In genomic region chr18:8084160-8084559, GRCh38 we compare ENCODE assay signal across 9 cellular contexts.
A peak's percentile ranks its signal among the peaks of the same experiment; 100 is the strongest.
DNase-seq lines count a peak whose midpoint lies in the region; ATAC-seq and TF ChIP-seq lines count a peak whose summit lies in the region.
"Had no signal": no experiment of that assay in that cellular context is flagged by ENCODE, and none has a peak within 500 bp of the region (broad histone marks: within the 10 kb centered on the region; RNA-seq: fewer than 3 reads in every experiment).

No MANE protein-coding gene starts in this region.

- no peak overlapping the region for H3K9ac ChIP-seq in fibroblast of lung (ENCODE audit: insufficient read depth, low read length)

- no peaks in the 10 kb centered on the region for H3K27me3 Mint-ChIP-seq in activated CD4-positive, alpha-beta T cell treated with anti-CD3 and anti-CD28 coated beads for 36 hours
- no peaks in the 10 kb centered on the region for H3K27me3 Mint-ChIP-seq in activated CD4-positive, alpha-beta T cell treated with anti-CD3 and anti-CD28 coated beads, Interleukin-2, amount 10 ng/mL, durations not matched to agents 7 days and 5 days
- H3K27me3 Mint-ChIP-seq in osteocyte (ENCODE audit: unreplicated experiment) = no peaks in the 10 kb centered on the region
- H3K27me3 Mint-ChIP-seq: activated naive CD8-positive, alpha-beta T cell treated with anti-CD3 and anti-CD28 coated beads, Interleukin-2, amount 10 ng/mL, durations not matched to agents 7 days and 5 days had no signal

- H3K4me3 Mint-ChIP-seq in activated CD4-positive, alpha-beta T cell treated with anti-CD3 and anti-CD28 coated beads for 36 hours = no peak overlapping the region
- H3K4me3 Mint-ChIP-seq in activated CD4-positive, alpha-beta T cell treated with anti-CD3 and anti-CD28 coated beads, Interleukin-2, amount 10 ng/mL, durations not matched to agents 7 days and 5 days = no peak overlapping the region
- H3K4me3 Mint-ChIP-seq in osteocyte (ENCODE audit: unreplicated experiment) = no peak overlapping the region
- H3K4me3 Mint-ChIP-seq: activated naive CD8-positive, alpha-beta T cell treated with anti-CD3 and anti-CD28 coated beads, Interleukin-2, amount 10 ng/mL, durations not matched to agents 7 days and 5 days had no signal

- peak; percentile 35 to 73 for TF ChIP-seq CTCF in fibroblast of lung (conservative IDR thresholded peaks at IDR 0.05 in 1 of 2, IDR thresholded peaks at IDR 0.05 in 1 of 2; ENCODE audit: low read depth in 1 of 2, low read length in 2 of 2)
- peak; percentile 48 for TF ChIP-seq CTCF in osteocyte (IDR thresholded peaks at IDR 0.05)

- H3K4me1 ChIP-seq in fibroblast of lung (ENCODE audit: control insufficient read depth, extremely low read depth, insufficient read depth, low read length) = no peaks in the 10 kb centered on the region

- ATAC-seq in activated CD4-positive, alpha-beta T cell treated with anti-CD3 and anti-CD28 coated beads for 36 hours = no peak
- ATAC-seq in GM18502 (IDR thresholded peaks at IDR 0.05; ENCODE audit: poor library complexity, unreplicated experiment) = no peak
- ATAC-seq in GM19452 (IDR thresholded peaks at IDR 0.05; ENCODE audit: unreplicated experiment) = no peak

- no peak overlapping the region for H3K4me2 ChIP-seq in fibroblast of lung (ENCODE audit: extremely low read depth, insufficient read depth, low read length)

- no peak overlapping the region for H3K27ac ChIP-seq in fibroblast of lung (ENCODE audit: insufficient read depth, low read length)

- no peaks in the 10 kb centered on the region for H3K27me3 ChIP-seq in fibroblast of lung (ENCODE audit: control insufficient read depth, insufficient read depth, low read length)

- no peak overlapping the region for H3K27ac Mint-ChIP-seq in activated CD4-positive, alpha-beta T cell treated with anti-CD3 and anti-CD28 coated beads for 36 hours
- H3K27ac Mint-ChIP-seq in activated CD4-positive, alpha-beta T cell treated with anti-CD3 and anti-CD28 coated beads, Interleukin-2, amount 10 ng/mL, durations not matched to agents 7 days and 5 days = no peak overlapping the region
- no peak overlapping the region for H3K27ac Mint-ChIP-seq in osteocyte (ENCODE audit: unreplicated experiment)
- H3K27ac Mint-ChIP-seq: activated naive CD8-positive, alpha-beta T cell treated with anti-CD3 and anti-CD28 coated beads, Interleukin-2, amount 10 ng/mL, durations not matched to agents 7 days and 5 days had no signal

- POLR2A ChIA-PET in activated CD4-positive, alpha-beta T cell treated with anti-CD3 and anti-CD28 coated beads for 36 hours (lab: Charles Lee) = no interaction called here
- POLR2A ChIA-PET in activated CD4-positive, alpha-beta T cell treated with anti-CD3 and anti-CD28 coated beads, Interleukin-2, amount 10 ng/mL, durations not matched to agents 7 days and 5 days (lab: Charles Lee) = no interaction called here

- H3K36me3 ChIP-seq in fibroblast of lung (ENCODE audit: control insufficient read depth, insufficient read depth, low read length) = no peaks in the 10 kb centered on the region

- no peaks in the 10 kb centered on the region for H4K20me1 ChIP-seq in fibroblast of lung (ENCODE audit: control insufficient read depth, extremely low read depth, insufficient read depth, low read length)

- no peaks in the 10 kb centered on the region for H3K4me1 Mint-ChIP-seq in activated CD4-positive, alpha-beta T cell treated with anti-CD3 and anti-CD28 coated beads for 36 hours
- no peaks in the 10 kb centered on the region for H3K4me1 Mint-ChIP-seq in activated CD4-positive, alpha-beta T cell treated with anti-CD3 and anti-CD28 coated beads, Interleukin-2, amount 10 ng/mL, durations not matched to agents 7 days and 5 days
- H3K4me1 Mint-ChIP-seq in osteocyte (ENCODE audit: unreplicated experiment) = peaks cover 6% of the 10 kb centered on the region
- H3K4me1 Mint-ChIP-seq: activated naive CD8-positive, alpha-beta T cell treated with anti-CD3 and anti-CD28 coated beads, Interleukin-2, amount 10 ng/mL, durations not matched to agents 7 days and 5 days had no signal

- peak; percentile 16 for DNase-seq in activated CD4-positive, alpha-beta T cell treated with anti-CD3 and anti-CD28 coated beads for 36 hours
- no peak for DNase-seq in activated CD4-positive, alpha-beta T cell treated with anti-CD3 and anti-CD28 coated beads, Interleukin-2, amount 10 ng/mL, durations not matched to agents 7 days and 5 days
- DNase-seq in NCI-H748 treated with DMSO at 0.1 percent for 48 hours (lab: John Stamatoyannopoulos, UW) (peak; percentile 83), fibroblast of lung (ENCODE audit: low read depth in 2 of 2) (peak; percentile 42 to 65), osteocyte (ENCODE audit: extremely low spot score, unreplicated experiment) (no peak), NCI-H128 (lab: John Stamatoyannopoulos, UW; ENCODE audit: unreplicated experiment) (no peak)
- DNase-seq: activated naive CD8-positive, alpha-beta T cell treated with anti-CD3 and anti-CD28 coated beads, Interleukin-2, amount 10 ng/mL, durations not matched to agents 7 days and 5 days had no signal

- H3K9me3 Mint-ChIP-seq in activated CD4-positive, alpha-beta T cell treated with anti-CD3 and anti-CD28 coated beads for 36 hours (ENCODE audit: low read depth) = no peaks in the 10 kb centered on the region
- no peaks in the 10 kb centered on the region for H3K9me3 Mint-ChIP-seq in activated CD4-positive, alpha-beta T cell treated with anti-CD3 and anti-CD28 coated beads, Interleukin-2, amount 10 ng/mL, durations not matched to agents 7 days and 5 days
- H3K9me3 Mint-ChIP-seq in osteocyte (ENCODE audit: unreplicated experiment) = no peaks in the 10 kb centered on the region

- intact Hi-C loops in activated CD4-positive, alpha-beta T cell treated with anti-CD3 and anti-CD28 coated beads for 36 hours (cut with DNase I, micrococcal nuclease) = no loop called here

- no peak overlapping the region for H2AFZ ChIP-seq in fibroblast of lung (ENCODE audit: low read length)

- no peak overlapping the region for H3K4me3 ChIP-seq in fibroblast of lung (replicated peaks in 1 of 4; ENCODE audit: control extremely low read depth in 1 of 4, insufficient read depth in 1 of 4, low read depth in 3 of 4, low read length in 4 of 4)

- CTCF ChIA-PET in activated CD4-positive, alpha-beta T cell treated with anti-CD3 and anti-CD28 coated beads for 36 hours (lab: Charles Lee) = no interaction called here
- CTCF ChIA-PET in activated CD4-positive, alpha-beta T cell treated with anti-CD3 and anti-CD28 coated beads, Interleukin-2, amount 10 ng/mL, durations not matched to agents 7 days and 5 days (lab: Charles Lee) = no interaction called here

- no peaks in the 10 kb centered on the region for H3K36me3 Mint-ChIP-seq in activated CD4-positive, alpha-beta T cell treated with anti-CD3 and anti-CD28 coated beads for 36 hours (ENCODE audit: low read depth)
- no peaks in the 10 kb centered on the region for H3K36me3 Mint-ChIP-seq in activated CD4-positive, alpha-beta T cell treated with anti-CD3 and anti-CD28 coated beads, Interleukin-2, amount 10 ng/mL, durations not matched to agents 7 days and 5 days (ENCODE audit: low read depth)
- peaks cover 33% of the 10 kb centered on the region for H3K36me3 Mint-ChIP-seq in osteocyte (ENCODE audit: unreplicated experiment)
- H3K36me3 Mint-ChIP-seq: activated naive CD8-positive, alpha-beta T cell treated with anti-CD3 and anti-CD28 coated beads, Interleukin-2, amount 10 ng/mL, durations not matched to agents 7 days and 5 days had no signal

- no peaks in the 10 kb centered on the region for H3K79me2 ChIP-seq in fibroblast of lung (ENCODE audit: control insufficient read depth, insufficient read depth, low read length)

- H3K9me3 ChIP-seq in fibroblast of lung (ENCODE audit: control insufficient read depth, insufficient read depth, low read depth, low read length) = no peaks in the 10 kb centered on the region

Comparison
In these comparisons a context has a peak if more than half of its experiments do, and no peak if none do; other contexts are left out.
1. DNase-seq: peak in activated CD4-positive, alpha-beta T cell treated with anti-CD3 and anti-CD28 coated beads for 36 hours (single experiment), NCI-H748 treated with DMSO at 0.1 percent for 48 hours (single experiment) and fibroblast of lung (2 of 2); none in activated CD4-positive, alpha-beta T cell treated with anti-CD3 and anti-CD28 coated beads, Interleukin-2, amount 10 ng/mL, durations not matched to agents 7 days and 5 days (single experiment), osteocyte (single experiment) and NCI-H128 (single experiment).